In genomic region chr2:237723613-237724012, GRCh38 we compare ENCODE assay signal across 9 cellular contexts.
A peak's percentile ranks its signal among the peaks of the same experiment; 100 is the strongest.
DNase-seq lines count a peak whose midpoint lies in the region; ATAC-seq and TF ChIP-seq lines count a peak whose summit lies in the region.
"Had no signal": no experiment of that assay in that cellular context is flagged by ENCODE, and none has a peak within 500 bp of the region (broad histone marks: within the 10 kb centered on the region; RNA-seq: fewer than 3 reads in every experiment).

No MANE protein-coding gene starts in this region.

- in situ Hi-C loops in GM13976 (cut with MboI; ENCODE audit: low sequenced_read_pairs, unreplicated experiment): no loop called here

- H3K36me3 ChIP-seq in CD8-positive, alpha-beta memory T cell (ENCODE audit: insufficient read depth, low read length): no peaks in the 10 kb centered on the region
- H3K36me3 ChIP-seq in neural progenitor cell: no peaks in the 10 kb centered on the region

- peak overlapping the region; percentile 10 for H3K4me2 ChIP-seq in neural progenitor cell

- peaks cover 0 to 57% (median 5%) of the 10 kb centered on the region in 3 donors for H3K36me3 Mint-ChIP-seq in CD8-positive, alpha-beta memory T cell
- H3K36me3 Mint-ChIP-seq in dendritic cell treated with granulocyte-macrophage colony-stimulating factor and Interleukin-4, amounts not matched to agents 40 ng/mL and 50 ng/mL, for 4 days (ENCODE audit: low read depth): peaks cover 68% of the 10 kb centered on the region
- H3K36me3 Mint-ChIP-seq in neural progenitor cell: peaks cover 4% of the 10 kb centered on the region

- DNase-seq in CD8-positive, alpha-beta memory T cell: no peak
- DNase-seq in NCI-H524 (lab: John Stamatoyannopoulos, UW) (peak; percentile 83 to 92), neural progenitor cell (ENCODE audit: low spot score) (peak; percentile 78), GM13976 (ENCODE audit: low spot score) (no peak), COLO829 (ENCODE audit: low spot score) (no peak)

- CTCF ChIA-PET in CD8-positive, alpha-beta memory T cell (lab: Charles Lee): interaction anchor here (0.7 to 1.6 kb wide), 3 partner anchors 21 to 50 kb away, joined by 3 to 7 read pairs (median 3); no protein-coding TSS in a partner anchor

- H3K27me3 ChIP-seq in CD8-positive, alpha-beta memory T cell (ENCODE audit: insufficient read depth, low read length, poor library complexity, severe bottlenecking): no peaks in the 10 kb centered on the region
- no peaks in the 10 kb centered on the region for H3K27me3 ChIP-seq in neural progenitor cell

- H3K79me2 ChIP-seq in neural progenitor cell (ENCODE audit: low read depth): no peaks in the 10 kb centered on the region

- H3F3A ChIP-seq in neural progenitor cell (ENCODE audit: low read depth): no peaks in the 10 kb centered on the region

- no peaks in the 10 kb centered on the region for H4K20me1 ChIP-seq in neural progenitor cell (ENCODE audit: low read depth)

- H3K4me3 Mint-ChIP-seq in CD8-positive, alpha-beta memory T cell: peak overlapping the region in 2 of 7 donors; percentile 55 to 72
- H3K4me3 Mint-ChIP-seq in dendritic cell treated with granulocyte-macrophage colony-stimulating factor and Interleukin-4, amounts not matched to agents 40 ng/mL and 50 ng/mL, for 4 days: no peak overlapping the region
- no peak overlapping the region for H3K4me3 Mint-ChIP-seq in neural progenitor cell
- H3K4me3 Mint-ChIP-seq: activated naive CD8-positive, alpha-beta T cell had no signal

- peaks cover 10% of the 10 kb centered on the region for H3K4me1 ChIP-seq in CD8-positive, alpha-beta memory T cell (ENCODE audit: insufficient read depth, low read length)
- H3K4me1 ChIP-seq in neural progenitor cell: peaks cover 17% of the 10 kb centered on the region

- intact Hi-C loops in dendritic cell treated with granulocyte-macrophage colony-stimulating factor and Interleukin-4, amounts not matched to agents 40 ng/mL and 50 ng/mL, for 4 days (cut with micrococcal nuclease): loop anchor here (2.0 kb wide), 1 partner anchor 13 kb away; no protein-coding TSS in a partner anchor

- H3K4me1 Mint-ChIP-seq in CD8-positive, alpha-beta memory T cell: peaks cover 59 to 88% (median 87%) of the 10 kb centered on the region in 3 donors
- H3K4me1 Mint-ChIP-seq in dendritic cell treated with granulocyte-macrophage colony-stimulating factor and Interleukin-4, amounts not matched to agents 40 ng/mL and 50 ng/mL, for 4 days (ENCODE audit: low read depth): peaks cover 58% of the 10 kb centered on the region
- H3K4me1 Mint-ChIP-seq in neural progenitor cell: peaks cover 32% of the 10 kb centered on the region

- H3K27ac Mint-ChIP-seq in CD8-positive, alpha-beta memory T cell: peak overlapping the region in 7 of 8 donors; percentile 33 to 88 (median 65)
- H3K27ac Mint-ChIP-seq in dendritic cell treated with granulocyte-macrophage colony-stimulating factor and Interleukin-4, amounts not matched to agents 40 ng/mL and 50 ng/mL, for 4 days: peak overlapping the region; percentile 64
- H3K27ac Mint-ChIP-seq in neural progenitor cell: no peak overlapping the region
- H3K27ac Mint-ChIP-seq: activated naive CD8-positive, alpha-beta T cell had no signal

- H3K9me3 Mint-ChIP-seq in CD8-positive, alpha-beta memory T cell: peaks cover 0 to 2% (median 0%) of the 10 kb centered on the region in 5 donors
- H3K9me3 Mint-ChIP-seq in dendritic cell treated with granulocyte-macrophage colony-stimulating factor and Interleukin-4, amounts not matched to agents 40 ng/mL and 50 ng/mL, for 4 days: no peaks in the 10 kb centered on the region
- H3K9me3 Mint-ChIP-seq in neural progenitor cell: no peaks in the 10 kb centered on the region

- H2AFZ ChIP-seq in neural progenitor cell (replicated peaks): no peak overlapping the region

- ATAC-seq in GM21515 (IDR thresholded peaks at IDR 0.05; ENCODE audit: unreplicated experiment): peak; percentile 54
- no peak for ATAC-seq in HG03521 (IDR thresholded peaks at IDR 0.05; ENCODE audit: unreplicated experiment)

- peaks cover 0 to 2% of the 10 kb centered on the region in 2 donors for H3K27me3 Mint-ChIP-seq in CD8-positive, alpha-beta memory T cell
- no peaks in the 10 kb centered on the region for H3K27me3 Mint-ChIP-seq in dendritic cell treated with granulocyte-macrophage colony-stimulating factor and Interleukin-4, amounts not matched to agents 40 ng/mL and 50 ng/mL, for 4 days
- peaks cover 4% of the 10 kb centered on the region for H3K27me3 Mint-ChIP-seq in neural progenitor cell (ENCODE audit: insufficient read depth, low read depth)
- H3K27me3 Mint-ChIP-seq: activated naive CD8-positive, alpha-beta T cell had no signal

- H3K9me3 ChIP-seq in CD8-positive, alpha-beta memory T cell (ENCODE audit: low read length): no peaks in the 10 kb centered on the region
- H3K9me3 ChIP-seq in neural progenitor cell (ENCODE audit: low read depth): no peaks in the 10 kb centered on the region

- H3K9ac ChIP-seq in neural progenitor cell: no peak overlapping the region

- POLR2A ChIA-PET in CD8-positive, alpha-beta memory T cell (lab: Charles Lee): no interaction called here

- TF ChIP-seq CTCF in neural progenitor cell (IDR thresholded peaks at IDR 0.05) (no peak), GM13976 (IDR thresholded peaks at IDR 0.05; ENCODE audit: borderline replicate concordance, control extremely low read depth, extremely low read depth, insufficient read depth, missing control alignments) (no peak)

- H3K4me3 ChIP-seq in CD8-positive, alpha-beta memory T cell (ENCODE audit: low read length): no peak overlapping the region
- no peak overlapping the region for H3K4me3 ChIP-seq in neural progenitor cell

- no peak overlapping the region for H3K27ac ChIP-seq in CD8-positive, alpha-beta memory T cell (ENCODE audit: low read depth, low read length)
- no peak overlapping the region for H3K27ac ChIP-seq in neural progenitor cell

Comparison
In these comparisons a context has a peak if more than half of its experiments do, and no peak if none do; other contexts are left out.
1. DNase-seq: peak in NCI-H524 (2 of 2) and neural progenitor cell (single experiment); none in CD8-positive, alpha-beta memory T cell (0 of 5), GM13976 (single experiment) and COLO829 (single experiment).